Comparison of ENCODE assay signal across 8 cellular contexts in the genomic region with DNA sequence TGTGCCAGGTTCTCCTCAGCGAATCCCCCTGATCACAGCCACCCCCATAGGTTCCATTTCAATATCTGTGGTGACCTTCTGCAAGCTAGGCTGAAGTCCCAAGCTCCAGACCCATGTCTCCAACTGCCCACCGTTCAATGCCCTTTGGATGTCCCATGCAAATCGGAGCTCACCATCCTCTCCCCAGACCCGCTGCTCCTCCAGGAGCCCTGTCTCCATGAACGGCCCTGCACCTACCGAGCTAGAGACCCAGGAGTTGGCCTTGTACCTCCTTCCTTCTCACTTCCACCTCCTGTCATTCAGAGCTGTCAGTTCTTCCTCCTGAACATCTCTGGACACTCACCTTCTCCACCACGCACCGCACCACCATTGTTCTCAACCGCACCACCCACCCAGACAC. TPM values are rescaled to one million over a fixed set of nuclear protein-coding genes. Genes with fewer than 3 reads are reported as not detected.
DNase-seq lines count a peak whose midpoint lies in the region; ATAC-seq lines count a peak whose summit lies in the region.

No MANE protein-coding gene starts in this region.

- intact Hi-C loops in activated T-helper 2 cell treated with anti-CD3 and anti-CD28 coated beads, Interferon-gamma antibody, Interleukin-2, Interleukin-4, amounts not matched to agents 10 μg/mL and 5 μg/mL and 100 μg/mL, durations not matched to agents 14 hours and 24 hours and 36 hours (cut with micrococcal nuclease): no loop called here

- peak overlapping the region; percentile 99 for H3K27ac Mint-ChIP-seq in T-helper 2 cell treated with Interferon-gamma antibody and Interleukin-4, amounts not matched to agents 5 μg/mL and 100 μg/mL, for 36 hours
- H3K27ac Mint-ChIP-seq in activated T-helper 2 cell treated with anti-CD3 and anti-CD28 coated beads, Interferon-gamma antibody, Interleukin-2, Interleukin-4, amounts not matched to agents 10 μg/mL and 5 μg/mL and 100 μg/mL, durations not matched to agents 14 hours and 24 hours and 36 hours: no peak overlapping the region
- peak overlapping the region in 1 of 2 donors; percentile 98 for H3K27ac Mint-ChIP-seq in stimulated activated naive CD8-positive, alpha-beta T cell treated with anti-CD3 and anti-CD28 coated beads, Interleukin-15, amount 100 ng/mL, for 72 hours

- no peak for DNase-seq in T-helper 2 cell treated with Interferon-gamma antibody and Interleukin-4, amounts not matched to agents 5 μg/mL and 100 μg/mL, for 36 hours (ENCODE audit: low spot score)
- DNase-seq in T-helper 2 cell (no peak), iPS-NIHi7 (ENCODE audit: extremely low spot score) (peak; percentile 2), NCI-H1930 (lab: John Stamatoyannopoulos, UW) (no peak)
- no peak for DNase-seq in activated T-helper 2 cell treated with anti-CD3 and anti-CD28 coated beads, Interferon-gamma antibody, Interleukin-2, Interleukin-4, amounts not matched to agents 10 μg/mL and 5 μg/mL and 100 μg/mL, durations not matched to agents 14 hours and 24 hours and 36 hours (ENCODE audit: low spot score)
- DNase-seq in stimulated activated naive CD8-positive, alpha-beta T cell treated with anti-CD3 and anti-CD28 coated beads, Interleukin-15, amount 100 ng/mL, for 72 hours: no peak
- no peak for DNase-seq in activated CD4-positive, alpha-beta T cell treated with anti-CD3 and anti-CD28 coated beads for 4 hours

- peak overlapping the region; percentile 99 for H3K4me3 Mint-ChIP-seq in T-helper 2 cell treated with Interferon-gamma antibody and Interleukin-4, amounts not matched to agents 5 μg/mL and 100 μg/mL, for 36 hours
- H3K4me3 Mint-ChIP-seq in activated T-helper 2 cell treated with anti-CD3 and anti-CD28 coated beads, Interferon-gamma antibody, Interleukin-2, Interleukin-4, amounts not matched to agents 10 μg/mL and 5 μg/mL and 100 μg/mL, durations not matched to agents 14 hours and 24 hours and 36 hours (ENCODE audit: low read depth): peak overlapping the region; percentile 99
- peak overlapping the region; percentile 99 to 100 for H3K4me3 Mint-ChIP-seq in stimulated activated naive CD8-positive, alpha-beta T cell treated with anti-CD3 and anti-CD28 coated beads, Interleukin-15, amount 100 ng/mL, for 72 hours

- H3K27me3 Mint-ChIP-seq in T-helper 2 cell treated with Interferon-gamma antibody and Interleukin-4, amounts not matched to agents 5 μg/mL and 100 μg/mL, for 36 hours (ENCODE audit: low read depth): no peaks in the 10 kb centered on the region
- H3K27me3 Mint-ChIP-seq in activated T-helper 2 cell treated with anti-CD3 and anti-CD28 coated beads, Interferon-gamma antibody, Interleukin-2, Interleukin-4, amounts not matched to agents 10 μg/mL and 5 μg/mL and 100 μg/mL, durations not matched to agents 14 hours and 24 hours and 36 hours (ENCODE audit: low read depth): no peaks in the 10 kb centered on the region
- no peaks in the 10 kb centered on the region for H3K27me3 Mint-ChIP-seq in stimulated activated naive CD8-positive, alpha-beta T cell treated with anti-CD3 and anti-CD28 coated beads, Interleukin-15, amount 100 ng/mL, for 72 hours

- H3K36me3 Mint-ChIP-seq in T-helper 2 cell treated with Interferon-gamma antibody and Interleukin-4, amounts not matched to agents 5 μg/mL and 100 μg/mL, for 36 hours (ENCODE audit: low read depth): no peaks in the 10 kb centered on the region
- no peaks in the 10 kb centered on the region for H3K36me3 Mint-ChIP-seq in activated T-helper 2 cell treated with anti-CD3 and anti-CD28 coated beads, Interferon-gamma antibody, Interleukin-2, Interleukin-4, amounts not matched to agents 10 μg/mL and 5 μg/mL and 100 μg/mL, durations not matched to agents 14 hours and 24 hours and 36 hours (ENCODE audit: low read depth)

- ATAC-seq in stimulated activated naive CD8-positive, alpha-beta T cell treated with anti-CD3 and anti-CD28 coated beads, Interleukin-15, amount 100 ng/mL, for 72 hours: no peak
- ATAC-seq in HG03520 (IDR thresholded peaks at IDR 0.05; ENCODE audit: unreplicated experiment): no peak

- H3K9me3 Mint-ChIP-seq in T-helper 2 cell treated with Interferon-gamma antibody and Interleukin-4, amounts not matched to agents 5 μg/mL and 100 μg/mL, for 36 hours: no peaks in the 10 kb centered on the region
- no peaks in the 10 kb centered on the region for H3K9me3 Mint-ChIP-seq in activated T-helper 2 cell treated with anti-CD3 and anti-CD28 coated beads, Interferon-gamma antibody, Interleukin-2, Interleukin-4, amounts not matched to agents 10 μg/mL and 5 μg/mL and 100 μg/mL, durations not matched to agents 14 hours and 24 hours and 36 hours
- H3K9me3 Mint-ChIP-seq in stimulated activated naive CD8-positive, alpha-beta T cell treated with anti-CD3 and anti-CD28 coated beads, Interleukin-15, amount 100 ng/mL, for 72 hours: no peaks in the 10 kb centered on the region

- H3K4me1 Mint-ChIP-seq in T-helper 2 cell treated with Interferon-gamma antibody and Interleukin-4, amounts not matched to agents 5 μg/mL and 100 μg/mL, for 36 hours (ENCODE audit: low read depth): peaks cover 21% of the 10 kb centered on the region
- peaks cover 14% of the 10 kb centered on the region for H3K4me1 Mint-ChIP-seq in activated T-helper 2 cell treated with anti-CD3 and anti-CD28 coated beads, Interferon-gamma antibody, Interleukin-2, Interleukin-4, amounts not matched to agents 10 μg/mL and 5 μg/mL and 100 μg/mL, durations not matched to agents 14 hours and 24 hours and 36 hours (ENCODE audit: low read depth)
- peaks cover 30% of the 10 kb centered on the region for H3K4me1 Mint-ChIP-seq in stimulated activated naive CD8-positive, alpha-beta T cell treated with anti-CD3 and anti-CD28 coated beads, Interleukin-15, amount 100 ng/mL, for 72 hours

RNA-seq across cellular contexts. Expression of gene FAHD2A, which starts 1.0 kb away (rescaled TPM):
- 32.5 and 40.3 TPM in 2 replicates for total RNA-seq in activated T-helper 2 cell treated with anti-CD3 and anti-CD28 coated beads, Interferon-gamma antibody, Interleukin-2, Interleukin-4, amounts not matched to agents 10 μg/mL and 5 μg/mL and 100 μg/mL, durations not matched to agents 14 hours and 24 hours and 36 hours
